4 cellular contexts compared by ENCODE assay signal in the genomic region with DNA sequence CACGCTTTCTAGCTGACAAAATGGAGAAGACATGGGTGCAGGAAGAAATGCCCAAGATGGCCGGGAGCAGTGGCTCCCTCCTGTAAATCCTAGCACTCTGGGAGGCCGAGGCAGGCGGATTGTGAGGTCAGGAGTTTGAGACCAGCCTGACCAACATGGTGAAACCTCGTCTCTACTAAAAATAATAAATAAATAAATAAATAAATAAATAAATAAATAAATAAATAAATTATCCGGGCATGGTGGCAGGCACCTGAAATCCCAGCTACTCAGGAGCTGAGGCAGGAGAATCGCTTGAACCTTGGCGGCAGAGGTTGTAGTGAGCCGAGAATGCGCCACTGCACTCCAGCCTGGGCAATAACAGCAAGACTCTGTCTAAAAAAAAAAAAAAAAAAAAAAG. TPM values are rescaled to one million over a fixed set of nuclear protein-coding genes. Genes with fewer than 3 reads are reported as not detected.
"Had no signal": no experiment of that assay in that cellular context is flagged by ENCODE, and none has a peak within 500 bp of the region (broad histone marks: within the 10 kb centered on the region; RNA-seq: fewer than 3 reads in every experiment).

No MANE protein-coding gene starts in this region.

RNA-seq across cellular contexts. Expression of a gene that starts 5.9 kb away (rescaled TPM):
- total RNA-seq: HT-29, IMR-90, K562 had no signal
- polyA plus RNA-seq: IgD-negative memory B cell, IMR-90 had no signal

RNA-seq across cellular contexts. Expression of a gene that starts 13.7 kb away (rescaled TPM):
- polyA plus RNA-seq: IgD-negative memory B cell had no signal
